ENCODE assay signal across 1 cellular context in genomic region chr2:127386764-127387654, GRCh38.
TF ChIP-seq lines count a peak whose summit lies in the region.

No MANE protein-coding gene starts in this region.

TF ChIP-seq in HepG2, 621 proteins besides CTCF, POLR2A, EP300 and RAD21 (continued from another document and continues in another):
- TF ChIP-seq CSRNP1 (CRISPR knock-in tag; IDR thresholded peaks at IDR 0.05), result peak; percentile 64; the same call in 1 of the 2 replicates
- TF ChIP-seq KMT2B (CRISPR knock-in tag; IDR thresholded peaks at IDR 0.05), result peak; percentile 85
- TF ChIP-seq, protein P1, sequence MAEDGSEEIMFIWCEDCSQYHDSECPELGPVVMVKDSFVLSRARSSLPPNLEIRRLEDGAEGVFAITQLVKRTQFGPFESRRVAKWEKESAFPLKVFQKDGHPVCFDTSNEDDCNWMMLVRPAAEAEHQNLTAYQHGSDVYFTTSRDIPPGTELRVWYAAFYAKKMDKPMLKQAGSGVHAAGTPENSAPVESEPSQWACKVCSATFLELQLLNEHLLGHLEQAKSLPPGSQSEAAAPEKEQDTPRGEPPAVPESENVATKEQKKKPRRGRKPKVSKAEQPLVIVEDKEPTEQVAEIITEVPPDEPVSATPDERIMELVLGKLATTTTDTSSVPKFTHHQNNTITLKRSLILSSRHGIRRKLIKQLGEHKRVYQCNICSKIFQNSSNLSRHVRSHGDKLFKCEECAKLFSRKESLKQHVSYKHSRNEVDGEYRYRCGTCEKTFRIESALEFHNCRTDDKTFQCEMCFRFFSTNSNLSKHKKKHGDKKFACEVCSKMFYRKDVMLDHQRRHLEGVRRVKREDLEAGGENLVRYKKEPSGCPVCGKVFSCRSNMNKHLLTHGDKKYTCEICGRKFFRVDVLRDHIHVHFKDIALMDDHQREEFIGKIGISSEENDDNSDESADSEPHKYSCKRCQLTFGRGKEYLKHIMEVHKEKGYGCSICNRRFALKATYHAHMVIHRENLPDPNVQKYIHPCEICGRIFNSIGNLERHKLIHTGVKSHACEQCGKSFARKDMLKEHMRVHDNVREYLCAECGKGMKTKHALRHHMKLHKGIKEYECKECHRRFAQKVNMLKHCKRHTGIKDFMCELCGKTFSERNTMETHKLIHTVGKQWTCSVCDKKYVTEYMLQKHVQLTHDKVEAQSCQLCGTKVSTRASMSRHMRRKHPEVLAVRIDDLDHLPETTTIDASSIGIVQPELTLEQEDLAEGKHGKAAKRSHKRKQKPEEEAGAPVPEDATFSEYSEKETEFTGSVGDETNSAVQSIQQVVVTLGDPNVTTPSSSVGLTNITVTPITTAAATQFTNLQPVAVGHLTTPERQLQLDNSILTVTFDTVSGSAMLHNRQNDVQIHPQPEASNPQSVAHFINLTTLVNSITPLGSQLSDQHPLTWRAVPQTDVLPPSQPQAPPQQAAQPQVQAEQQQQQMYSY (CRISPR knock-in tag; IDR thresholded peaks at IDR 0.05), result peak; percentile 0; the same call in 1 of the 2 replicates
- no peak for TF ChIP-seq NR2C2 (CRISPR knock-in tag; IDR thresholded peaks at IDR 0.05; ENCODE audit: borderline replicate concordance)
- TF ChIP-seq NKX3-1 (CRISPR knock-in tag; IDR thresholded peaks at IDR 0.05), result peak; percentile 2; the same call in 1 of the 2 replicates
- TF ChIP-seq ZNF317 (CRISPR knock-in tag; IDR thresholded peaks at IDR 0.05), result no peak
- TF ChIP-seq JDP2 (CRISPR knock-in tag; IDR thresholded peaks at IDR 0.05; ENCODE audit: borderline replicate concordance), result no peak
- TF ChIP-seq ZBTB7A (CRISPR knock-in tag; IDR thresholded peaks at IDR 0.05), result peak; percentile 64; the same call in 1 of the 2 replicates
- TF ChIP-seq FOXP1 (IDR thresholded peaks at IDR 0.05), result no peak
- peak; percentile 19; the same call in 1 of the 2 replicates for TF ChIP-seq FOXP1 (CRISPR knock-in tag; IDR thresholded peaks at IDR 0.05)
- TF ChIP-seq FOXK1 (CRISPR knock-in tag; IDR thresholded peaks at IDR 0.05; ENCODE audit: borderline replicate concordance, low read depth), result peak; percentile 34; the same call in 1 of the 2 replicates
- TF ChIP-seq, protein P2, sequence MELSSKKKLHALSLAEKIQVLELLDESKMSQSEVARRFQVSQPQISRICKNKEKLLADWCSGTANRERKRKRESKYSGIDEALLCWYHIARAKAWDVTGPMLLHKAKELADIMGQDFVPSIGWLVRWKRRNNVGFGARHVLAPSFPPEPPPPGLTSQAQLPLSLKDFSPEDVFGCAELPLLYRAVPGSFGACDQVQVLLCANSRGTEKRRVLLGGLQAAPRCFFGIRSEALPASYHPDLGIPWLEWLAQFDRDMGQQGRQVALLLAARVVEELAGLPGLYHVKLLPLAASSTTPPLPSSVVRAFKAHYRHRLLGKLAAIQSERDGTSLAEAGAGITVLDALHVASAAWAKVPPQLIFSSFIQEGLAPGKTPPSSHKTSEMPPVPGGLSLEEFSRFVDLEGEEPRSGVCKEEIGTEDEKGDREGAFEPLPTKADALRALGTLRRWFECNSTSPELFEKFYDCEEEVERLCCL (CRISPR knock-in tag; IDR thresholded peaks at IDR 0.05; ENCODE audit: borderline replicate concordance), result no peak
- no peak for TF ChIP-seq SRSF1 (optimal IDR thresholded peaks at IDR 0.05; ENCODE audit: low read depth, low read length)
- TF ChIP-seq NCOA1 (CRISPR knock-in tag; IDR thresholded peaks at IDR 0.05), result peak; percentile 77; the same call in 1 of the 2 replicates
- TF ChIP-seq ASH2L (IDR thresholded peaks at IDR 0.05; ENCODE audit: insufficient read length, low read depth, low read length), result peak; percentile 85
- 0 out of 2 replicates have a peak, but pooled peaks have one; percentile 17 for TF ChIP-seq RFX3 (CRISPR knock-in tag; IDR thresholded peaks at IDR 0.05)
- TF ChIP-seq ZNF589 (CRISPR knock-in tag; conservative IDR thresholded peaks at IDR 0.05), result 0 out of 2 replicates have a peak, but pooled peaks have one; percentile 36
- 0 out of 2 replicates have a peak, but pooled peaks have one; percentile 49 for TF ChIP-seq ZBTB26 (CRISPR knock-in tag; IDR thresholded peaks at IDR 0.05; ENCODE audit: borderline replicate concordance)
- TF ChIP-seq YY1 (IDR thresholded peaks at IDR 0.05; ENCODE audit: insufficient read depth, insufficient replicate concordance, low read depth, low read length), result peak; percentile 76
- no peak for TF ChIP-seq ZSCAN31 (CRISPR knock-in tag; IDR thresholded peaks at IDR 0.05; ENCODE audit: low read depth)
- TF ChIP-seq ATF2 (CRISPR knock-in tag; IDR thresholded peaks at IDR 0.05), result 0 out of 2 replicates have a peak, but pooled peaks have one; percentile 58
- TF ChIP-seq, protein P3, sequence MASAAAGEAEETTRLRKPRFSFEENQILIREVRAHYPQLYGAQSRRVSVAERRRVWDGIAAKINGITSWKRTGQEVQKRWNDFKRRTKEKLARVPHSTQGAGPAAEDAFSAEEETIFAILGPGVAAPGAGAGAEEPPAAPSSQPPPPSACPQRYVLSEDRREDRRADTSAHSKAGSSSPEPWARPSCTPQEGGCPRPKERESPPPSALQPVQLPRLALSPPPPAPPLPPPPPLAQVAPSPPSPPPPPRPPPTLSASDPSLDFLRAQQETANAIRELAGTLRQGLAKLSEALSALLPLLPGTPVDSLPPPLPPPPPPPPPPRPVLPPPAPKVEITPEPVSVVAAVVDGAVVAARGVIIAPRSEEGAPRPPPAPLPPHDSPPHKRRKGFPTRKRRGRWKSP (CRISPR knock-in tag; IDR thresholded peaks at IDR 0.05), result peak; percentile 82
- no peak; the same call in 1 of the 2 replicates for TF ChIP-seq ZNF598 (CRISPR knock-in tag; IDR thresholded peaks at IDR 0.05; ENCODE audit: borderline replicate concordance)
- TF ChIP-seq, protein P4, sequence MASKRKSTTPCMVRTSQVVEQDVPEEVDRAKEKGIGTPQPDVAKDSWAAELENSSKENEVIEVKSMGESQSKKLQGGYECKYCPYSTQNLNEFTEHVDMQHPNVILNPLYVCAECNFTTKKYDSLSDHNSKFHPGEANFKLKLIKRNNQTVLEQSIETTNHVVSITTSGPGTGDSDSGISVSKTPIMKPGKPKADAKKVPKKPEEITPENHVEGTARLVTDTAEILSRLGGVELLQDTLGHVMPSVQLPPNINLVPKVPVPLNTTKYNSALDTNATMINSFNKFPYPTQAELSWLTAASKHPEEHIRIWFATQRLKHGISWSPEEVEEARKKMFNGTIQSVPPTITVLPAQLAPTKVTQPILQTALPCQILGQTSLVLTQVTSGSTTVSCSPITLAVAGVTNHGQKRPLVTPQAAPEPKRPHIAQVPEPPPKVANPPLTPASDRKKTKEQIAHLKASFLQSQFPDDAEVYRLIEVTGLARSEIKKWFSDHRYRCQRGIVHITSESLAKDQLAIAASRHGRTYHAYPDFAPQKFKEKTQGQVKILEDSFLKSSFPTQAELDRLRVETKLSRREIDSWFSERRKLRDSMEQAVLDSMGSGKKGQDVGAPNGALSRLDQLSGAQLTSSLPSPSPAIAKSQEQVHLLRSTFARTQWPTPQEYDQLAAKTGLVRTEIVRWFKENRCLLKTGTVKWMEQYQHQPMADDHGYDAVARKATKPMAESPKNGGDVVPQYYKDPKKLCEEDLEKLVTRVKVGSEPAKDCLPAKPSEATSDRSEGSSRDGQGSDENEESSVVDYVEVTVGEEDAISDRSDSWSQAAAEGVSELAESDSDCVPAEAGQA (IDR thresholded peaks at IDR 0.05; ENCODE audit: low read depth), result peak; percentile 67; the same call in 1 of the 2 replicates
- TF ChIP-seq, protein P4 (CRISPR knock-in tag; IDR thresholded peaks at IDR 0.05; ENCODE audit: borderline replicate concordance), result no peak
- TF ChIP-seq FUBP1 (CRISPR knock-in tag; IDR thresholded peaks at IDR 0.05; ENCODE audit: borderline replicate concordance), result no peak
- TF ChIP-seq XBP1 (CRISPR knock-in tag; IDR thresholded peaks at IDR 0.05), result no peak
- no peak for TF ChIP-seq MZF1 (CRISPR knock-in tag; IDR thresholded peaks at IDR 0.05; ENCODE audit: borderline replicate concordance)
- TF ChIP-seq, protein P5, sequence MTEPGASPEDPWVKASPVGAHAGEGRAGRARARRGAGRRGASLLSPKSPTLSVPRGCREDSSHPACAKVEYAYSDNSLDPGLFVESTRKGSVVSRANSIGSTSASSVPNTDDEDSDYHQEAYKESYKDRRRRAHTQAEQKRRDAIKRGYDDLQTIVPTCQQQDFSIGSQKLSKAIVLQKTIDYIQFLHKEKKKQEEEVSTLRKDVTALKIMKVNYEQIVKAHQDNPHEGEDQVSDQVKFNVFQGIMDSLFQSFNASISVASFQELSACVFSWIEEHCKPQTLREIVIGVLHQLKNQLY (CRISPR knock-in tag; IDR thresholded peaks at IDR 0.05), result 0 out of 2 replicates have a peak, but pooled peaks have one; percentile 35
- peak; percentile 15; the same call in 1 of the 2 replicates for TF ChIP-seq ERF (CRISPR knock-in tag; IDR thresholded peaks at IDR 0.05)
- TF ChIP-seq ZNF629 (CRISPR knock-in tag; conservative IDR thresholded peaks at IDR 0.05), result peak; percentile 92
- TF ChIP-seq PAF1 (CRISPR knock-in tag; IDR thresholded peaks at IDR 0.05), result peak; percentile 90; the same call in 1 of the 2 replicates
- peak; percentile 56; the same call in 1 of the 2 replicates for TF ChIP-seq SMAD3 (CRISPR knock-in tag; IDR thresholded peaks at IDR 0.05)
- TF ChIP-seq ZSCAN30 (CRISPR knock-in tag; IDR thresholded peaks at IDR 0.05), result no peak
- no peak for TF ChIP-seq GLI4 (CRISPR knock-in tag; IDR thresholded peaks at IDR 0.05; ENCODE audit: borderline replicate concordance)
- TF ChIP-seq, protein P6, sequence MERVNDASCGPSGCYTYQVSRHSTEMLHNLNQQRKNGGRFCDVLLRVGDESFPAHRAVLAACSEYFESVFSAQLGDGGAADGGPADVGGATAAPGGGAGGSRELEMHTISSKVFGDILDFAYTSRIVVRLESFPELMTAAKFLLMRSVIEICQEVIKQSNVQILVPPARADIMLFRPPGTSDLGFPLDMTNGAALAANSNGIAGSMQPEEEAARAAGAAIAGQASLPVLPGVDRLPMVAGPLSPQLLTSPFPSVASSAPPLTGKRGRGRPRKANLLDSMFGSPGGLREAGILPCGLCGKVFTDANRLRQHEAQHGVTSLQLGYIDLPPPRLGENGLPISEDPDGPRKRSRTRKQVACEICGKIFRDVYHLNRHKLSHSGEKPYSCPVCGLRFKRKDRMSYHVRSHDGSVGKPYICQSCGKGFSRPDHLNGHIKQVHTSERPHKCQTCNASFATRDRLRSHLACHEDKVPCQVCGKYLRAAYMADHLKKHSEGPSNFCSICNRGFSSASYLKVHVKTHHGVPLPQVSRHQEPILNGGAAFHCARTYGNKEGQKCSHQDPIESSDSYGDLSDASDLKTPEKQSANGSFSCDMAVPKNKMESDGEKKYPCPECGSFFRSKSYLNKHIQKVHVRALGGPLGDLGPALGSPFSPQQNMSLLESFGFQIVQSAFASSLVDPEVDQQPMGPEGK (CRISPR knock-in tag; IDR thresholded peaks at IDR 0.05), result peak; percentile 96
- no peak; the same call in 1 of the 2 replicates for TF ChIP-seq ZFY (CRISPR knock-in tag; IDR thresholded peaks at IDR 0.05)
